1 cellular context compared by ENCODE assay signal in the genomic region with DNA sequence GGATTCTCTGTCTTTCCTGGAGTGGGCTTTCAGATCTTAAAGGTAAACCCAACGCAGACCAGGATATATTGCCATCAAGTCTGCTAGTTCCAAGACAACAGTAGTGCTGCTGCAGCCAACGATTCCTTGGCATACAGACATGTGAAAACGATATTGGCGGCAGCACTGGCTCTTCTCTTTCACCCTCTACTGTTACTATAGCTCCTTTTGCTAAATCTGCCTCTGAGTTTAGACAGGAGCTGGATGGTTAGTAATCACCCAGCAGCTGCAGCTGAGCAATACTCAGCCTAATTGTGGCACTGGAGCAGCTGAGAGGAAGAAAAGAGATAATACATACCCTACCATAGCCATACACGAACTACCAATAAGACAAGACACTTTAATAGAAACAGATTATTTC.
TF ChIP-seq lines count a peak whose summit lies in the region.

No MANE protein-coding gene starts in this region.

TF ChIP-seq in IMR-90, 13 proteins besides CTCF, POLR2A, EP300 and RAD21 (continued from another document):
- TF ChIP-seq CEBPB (IDR thresholded peaks at IDR 0.05; ENCODE audit: low read depth, low read length) (no peak), RCOR1 (IDR thresholded peaks at IDR 0.05; ENCODE audit: insufficient replicate concordance, low read length) (no peak), RFX5 (IDR thresholded peaks at IDR 0.05; ENCODE audit: low read depth, low read length) (no peak), NFE2L2 (IDR thresholded peaks at IDR 0.05; ENCODE audit: low read depth, low read length) (no peak), BHLHE40 (IDR thresholded peaks at IDR 0.05; ENCODE audit: low read depth, low read length) (no peak), CHD1 (IDR thresholded peaks at IDR 0.05; ENCODE audit: low read depth, low read length) (no peak)
- TF ChIP-seq, protein P1, sequence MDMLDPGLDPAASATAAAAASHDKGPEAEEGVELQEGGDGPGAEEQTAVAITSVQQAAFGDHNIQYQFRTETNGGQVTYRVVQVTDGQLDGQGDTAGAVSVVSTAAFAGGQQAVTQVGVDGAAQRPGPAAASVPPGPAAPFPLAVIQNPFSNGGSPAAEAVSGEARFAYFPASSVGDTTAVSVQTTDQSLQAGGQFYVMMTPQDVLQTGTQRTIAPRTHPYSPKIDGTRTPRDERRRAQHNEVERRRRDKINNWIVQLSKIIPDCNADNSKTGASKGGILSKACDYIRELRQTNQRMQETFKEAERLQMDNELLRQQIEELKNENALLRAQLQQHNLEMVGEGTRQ (IDR thresholded peaks at IDR 0.05; ENCODE audit: low read depth, low read length) = no peak
- TF ChIP-seq, protein P2, sequence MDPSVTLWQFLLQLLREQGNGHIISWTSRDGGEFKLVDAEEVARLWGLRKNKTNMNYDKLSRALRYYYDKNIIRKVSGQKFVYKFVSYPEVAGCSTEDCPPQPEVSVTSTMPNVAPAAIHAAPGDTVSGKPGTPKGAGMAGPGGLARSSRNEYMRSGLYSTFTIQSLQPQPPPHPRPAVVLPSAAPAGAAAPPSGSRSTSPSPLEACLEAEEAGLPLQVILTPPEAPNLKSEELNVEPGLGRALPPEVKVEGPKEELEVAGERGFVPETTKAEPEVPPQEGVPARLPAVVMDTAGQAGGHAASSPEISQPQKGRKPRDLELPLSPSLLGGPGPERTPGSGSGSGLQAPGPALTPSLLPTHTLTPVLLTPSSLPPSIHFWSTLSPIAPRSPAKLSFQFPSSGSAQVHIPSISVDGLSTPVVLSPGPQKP (IDR thresholded peaks at IDR 0.05; ENCODE audit: borderline replicate concordance, low read depth, low read length) = no peak
TF ChIP-seq in IMR-90: peak in this region for 0.
